28 cellular contexts compared by ENCODE assay signal in the genomic region with DNA sequence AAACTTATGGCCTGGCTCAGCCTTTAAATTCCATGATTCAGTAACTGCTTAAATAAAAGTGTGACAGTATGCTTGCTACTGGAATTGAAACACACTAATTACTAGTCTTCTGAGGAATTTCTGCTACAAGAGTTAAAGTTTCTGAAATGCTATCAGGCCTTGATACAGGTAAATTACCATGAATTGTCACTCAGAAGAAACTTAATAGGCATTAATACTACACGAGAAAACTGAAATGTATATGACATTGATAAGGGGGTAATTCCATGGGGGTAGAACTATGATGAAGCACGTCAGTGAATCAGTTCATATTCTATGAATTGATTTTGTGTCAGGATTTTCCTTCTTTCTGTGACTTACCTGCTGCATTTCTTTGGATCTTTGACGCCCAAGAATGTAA. TPM values are rescaled to one million over a fixed set of nuclear protein-coding genes. Genes with fewer than 3 reads are reported as not detected.
"Had no signal": no experiment of that assay in that cellular context is flagged by ENCODE, and none has a peak within 500 bp of the region (broad histone marks: within the 10 kb centered on the region; RNA-seq: fewer than 3 reads in every experiment).

No MANE protein-coding gene starts in this region.

- H3K9me3 Mint-ChIP-seq: stimulated activated effector memory CD8-positive, alpha-beta T cell treated with anti-CD3 and anti-CD28 coated beads, Interleukin-12 subunit alpha, Interleukin-12 subunit beta, amount 100 ng/mL, for 72 hours; stimulated activated memory B cell treated with anti-CD40 and anti-IgM and Interleukin-4, amounts not matched to agents 10 μg/mL and 1 μg/mL and 100 μg/mL, for 72 hours; stimulated activated naive B cell treated with anti-CD40 and anti-IgM and Interleukin-4, amounts not matched to agents 10 μg/mL and 1 μg/mL and 100 μg/mL, for 72 hours; stimulated activated naive CD8-positive, alpha-beta T cell treated with anti-CD3 and anti-CD28 coated beads, Interleukin-15, amount 100 ng/mL, for 72 hours; stimulated activated naive CD8-positive, alpha-beta T cell treated with anti-CD3 and anti-CD28 coated beads, Interleukin-15, Interleukin-2, amounts not matched to agents 100 ng/mL and 50 ng/mL, for 24 hours; type B pancreatic cell had no signal

- H3K27ac Mint-ChIP-seq: stimulated activated effector memory CD8-positive, alpha-beta T cell treated with anti-CD3 and anti-CD28 coated beads, Interleukin-12 subunit alpha, Interleukin-12 subunit beta, amount 100 ng/mL, for 72 hours; stimulated activated memory B cell treated with anti-CD40 and anti-IgM and Interleukin-4, amounts not matched to agents 10 μg/mL and 1 μg/mL and 100 μg/mL, for 72 hours; stimulated activated naive B cell treated with anti-CD40 and anti-IgM and Interleukin-4, amounts not matched to agents 10 μg/mL and 1 μg/mL and 100 μg/mL, for 72 hours; stimulated activated naive CD8-positive, alpha-beta T cell treated with anti-CD3 and anti-CD28 coated beads, Interleukin-15, amount 100 ng/mL, for 72 hours; stimulated activated naive CD8-positive, alpha-beta T cell treated with anti-CD3 and anti-CD28 coated beads, Interleukin-15, Interleukin-2, amounts not matched to agents 100 ng/mL and 50 ng/mL, for 24 hours; type B pancreatic cell had no signal

- DNase-seq: stimulated activated CD4-positive, alpha-beta T cell treated with anti-CD3 and anti-CD28 coated beads, Interleukin-2, amount 100 ng/mL, for 48 hours; stimulated activated CD4-positive, alpha-beta T cell treated with anti-CD3 and anti-CD28 coated beads, Interleukin-4, amount 100 ng/mL, for 1 hour; stimulated activated CD4-positive, alpha-beta T cell treated with anti-CD3 and anti-CD28 coated beads, Interleukin-4, amount 100 ng/mL, for 24 hours; stimulated activated CD4-positive, alpha-beta T cell treated with anti-CD3 and anti-CD28 coated beads, Interleukin-4, amount 100 ng/mL, for 4 hours; stimulated activated CD8-positive, alpha-beta memory T cell treated with anti-CD3 and anti-CD28 coated beads, Interleukin-4, amount 100 ng/mL, for 48 hours; stimulated activated naive B cell treated with anti-CD40 and anti-IgM and Interleukin-4, amounts not matched to agents 10 μg/mL and 1 μg/mL and 100 μg/mL, for 72 hours; stimulated activated naive CD4-positive, alpha-beta T cell; stimulated activated naive CD4-positive, alpha-beta T cell treated with Interleukin-2 at 50 U/mL for 16 hours; stimulated activated naive CD8-positive, alpha-beta T cell treated with anti-CD3 and anti-CD28 coated beads, Interleukin-15, amount 100 ng/mL, for 72 hours; stimulated activated naive CD8-positive, alpha-beta T cell treated with anti-CD3 and anti-CD28 coated beads, Interleukin-15, Interleukin-2, amounts not matched to agents 100 U/mL and 50 U/mL, for 24 hours; stomach; substantia nigra; testis; thyroid gland; tibial artery; transverse colon; trophoblast cell; upper lobe of left lung; upper lobe of right lung; uterus had no signal

- H3K27ac ChIP-seq: stomach, suprapubic skin, testis, thyroid gland, transverse colon, upper lobe of left lung, upper lobe of right lung, uterus, vagina had no signal

- H3K9me3 ChIP-seq: stomach, suprapubic skin, testis, thoracic aorta, thyroid gland, tibial artery, tibial nerve, transverse colon, upper lobe of left lung, upper lobe of right lung, uterus, vagina had no signal

- ATAC-seq: stimulated activated effector memory CD8-positive, alpha-beta T cell treated with anti-CD3 and anti-CD28 coated beads, Interleukin-12 subunit alpha, Interleukin-12 subunit beta, amount 100 ng/mL, for 72 hours; stimulated activated memory B cell treated with anti-CD40 and anti-IgM and Interleukin-4, amounts not matched to agents 10 μg/mL and 1 μg/mL and 100 μg/mL, for 72 hours; stimulated activated naive B cell treated with anti-CD40 and anti-IgM and Interleukin-4, amounts not matched to agents 10 μg/mL and 1 μg/mL and 100 μg/mL, for 72 hours; stimulated activated naive CD8-positive, alpha-beta T cell treated with anti-CD3 and anti-CD28 coated beads, Interleukin-15, amount 100 ng/mL, for 72 hours; stimulated activated naive CD8-positive, alpha-beta T cell treated with anti-CD3 and anti-CD28 coated beads, Interleukin-15, Interleukin-2, amounts not matched to agents 100 U/mL and 50 U/mL, for 24 hours; upper lobe of right lung had no signal

- H3K36me3 Mint-ChIP-seq: stimulated activated effector memory CD8-positive, alpha-beta T cell treated with anti-CD3 and anti-CD28 coated beads, Interleukin-12 subunit alpha, Interleukin-12 subunit beta, amount 100 ng/mL, for 72 hours; stimulated activated memory B cell treated with anti-CD40 and anti-IgM and Interleukin-4, amounts not matched to agents 10 μg/mL and 1 μg/mL and 100 μg/mL, for 72 hours; stimulated activated naive B cell treated with anti-CD40 and anti-IgM and Interleukin-4, amounts not matched to agents 10 μg/mL and 1 μg/mL and 100 μg/mL, for 72 hours; type B pancreatic cell had no signal

- H3K4me3 ChIP-seq: stomach, suprapubic skin, testis, thoracic aorta, thyroid gland, tibial artery, tibial nerve, transverse colon, upper lobe of left lung, upper lobe of right lung, uterus, vagina had no signal

- H3K27me3 ChIP-seq: testis, thyroid gland, tibial artery, uterus, vagina had no signal

- H3K4me3 Mint-ChIP-seq: stimulated activated effector memory CD8-positive, alpha-beta T cell treated with anti-CD3 and anti-CD28 coated beads, Interleukin-12 subunit alpha, Interleukin-12 subunit beta, amount 100 ng/mL, for 72 hours; stimulated activated memory B cell treated with anti-CD40 and anti-IgM and Interleukin-4, amounts not matched to agents 10 μg/mL and 1 μg/mL and 100 μg/mL, for 72 hours; stimulated activated naive B cell treated with anti-CD40 and anti-IgM and Interleukin-4, amounts not matched to agents 10 μg/mL and 1 μg/mL and 100 μg/mL, for 72 hours; stimulated activated naive CD8-positive, alpha-beta T cell treated with anti-CD3 and anti-CD28 coated beads, Interleukin-15, amount 100 ng/mL, for 72 hours; stimulated activated naive CD8-positive, alpha-beta T cell treated with anti-CD3 and anti-CD28 coated beads, Interleukin-15, Interleukin-2, amounts not matched to agents 100 ng/mL and 50 ng/mL, for 24 hours; type B pancreatic cell had no signal

- H3K36me3 ChIP-seq: stomach, suprapubic skin, thoracic aorta, thyroid gland, tibial artery, tibial nerve, transverse colon, upper lobe of left lung, upper lobe of right lung, uterus, vagina had no signal

- H3K4me1 Mint-ChIP-seq: stimulated activated effector memory CD8-positive, alpha-beta T cell treated with anti-CD3 and anti-CD28 coated beads, Interleukin-12 subunit alpha, Interleukin-12 subunit beta, amount 100 ng/mL, for 72 hours had no signal

RNA-seq across cellular contexts. Expression of a gene that starts 8.3 kb away (rescaled TPM):
- total RNA-seq: vagina had no signal
- polyA plus RNA-seq: stomach had no signal
